Comparison of ENCODE assay signal across 21 cellular contexts in genomic region chr11:11336664-11337063, GRCh38.
"Had no signal": no experiment of that assay in that cellular context is flagged by ENCODE, and none has a peak within 500 bp of the region (broad histone marks: within the 10 kb centered on the region; RNA-seq: fewer than 3 reads in every experiment).

No MANE protein-coding gene starts in this region.

- H3K27ac ChIP-seq: PC-9, SJSA1, SK-N-MC had no signal

- H3K9me3 ChIP-seq: MG63, SJSA1 had no signal

- H3K4me2 ChIP-seq: PC-9 had no signal

- H2AFZ ChIP-seq: PC-9 had no signal

- H3K4me3 ChIP-seq: MG63, PC-9, SJSA1, SK-N-MC had no signal

- H3K36me3 ChIP-seq: MG63, SJSA1 had no signal

- H3K27me3 ChIP-seq: MG63, SJSA1 had no signal

- DNase-seq: KBM-7; MG63; NCI-H1092 treated with DMSO at 0.1 percent for 48 hours; NCI-H1436; NCI-H187; NCI-H2029; NCI-H2081 treated with DMSO at 0.1 percent for 48 hours; NCI-H2171; NCI-H226; NCI-H446; NCI-H510A treated with DMSO at 0.1 percent for 48 hours; NCI-H526 treated with DMSO at 0.1 percent for 48 hours; NCI-H748 treated with DMSO at 0.1 percent for 48 hours; NK-92 treated with Interleukin-12 subunit alpha and Interleukin-12 subunit beta, amount 100 ng/mL, for 24 hours; OCI-M1; PC-9; Right ventricle myocardium superior; RPMI8226; SIG-M5 had no signal

- H3K4me1 ChIP-seq: SJSA1 had no signal
